28 cellular contexts compared by ENCODE assay signal in genomic region chr6:47512872-47513271, GRCh38.
"Had no signal": no experiment of that assay in that cellular context is flagged by ENCODE, and none has a peak within 500 bp of the region (broad histone marks: within the 10 kb centered on the region; RNA-seq: fewer than 3 reads in every experiment).

No MANE protein-coding gene starts in this region.

- H3K9me3 Mint-ChIP-seq: central memory CD8-positive, alpha-beta T cell had no signal

- H3K4me1 ChIP-seq: esophagus muscularis mucosa, left ventricle myocardium inferior, upper lobe of left lung had no signal

- H3K27ac Mint-ChIP-seq: activated B cell treated with CpG ODN at 0.5 μM for 24 hours; activated CD8-positive, alpha-beta T cell treated with anti-CD3 and anti-CD28 coated beads for 36 hours; activated naive CD4-positive, alpha-beta T cell treated with anti-CD3 and anti-CD28 coated beads, Interleukin-2, amount 50 U/mL, for 72 hours; activated T-cell treated with anti-CD3 and anti-CD28 coated beads, Interleukin-2, amount 50 U/mL, for 72 hours; nephron; progenitor cell of endocrine pancreas had no signal

- DNase-seq: activated B cell treated with CpG ODN at 0.5 μM for 24 hours; activated CD4-positive, alpha-beta T cell treated with anti-CD3 and anti-CD28 coated beads for 48 hours; activated CD8-positive, alpha-beta memory T cell treated with anti-CD3 and anti-CD28 coated beads, Interleukin-2, amount 50 U/mL, for 4 hours; activated CD8-positive, alpha-beta T cell treated with anti-CD3 and anti-CD28 coated beads for 36 hours; activated gamma-delta T cell; activated T-cell treated with anti-CD3 and anti-CD28 coated beads, Interleukin-2, amount 50 U/mL, for 72 hours; brain microvascular endothelial cell; cortex of kidney; effector CD4-positive, alpha-beta T cell; foreskin keratinocyte; glutamatergic neuron; hypothalamus; kidney; left ventricle myocardium inferior; mesendoderm; nucleus accumbens; right cardiac atrium; small intestine; stimulated activated CD4-positive, alpha-beta T cell treated with anti-CD3 and anti-CD28 coated beads, Interleukin-4, amount 100 ng/mL, for 24 hours; stimulated activated CD8-positive, alpha-beta memory T cell treated with anti-CD3 and anti-CD28 coated beads, Interleukin-4, amount 100 ng/mL, for 48 hours; stimulated activated naive CD8-positive, alpha-beta T cell treated with anti-CD3 and anti-CD28 coated beads, Interleukin-15, Interleukin-2, amounts not matched to agents 100 U/mL and 50 U/mL, for 24 hours; T1000; upper lobe of left lung had no signal

- H3K36me3 ChIP-seq: brain microvascular endothelial cell, upper lobe of left lung had no signal

- H3K4me1 Mint-ChIP-seq: nephron had no signal

- H3K4me3 Mint-ChIP-seq: activated B cell treated with CpG ODN at 0.5 μM for 24 hours; activated CD8-positive, alpha-beta T cell treated with anti-CD3 and anti-CD28 coated beads for 36 hours; activated T-cell treated with anti-CD3 and anti-CD28 coated beads, Interleukin-2, amount 50 U/mL, for 72 hours; central memory CD8-positive, alpha-beta T cell; nephron had no signal

- ATAC-seq: activated CD8-positive, alpha-beta T cell treated with anti-CD3 and anti-CD28 coated beads for 36 hours; activated naive CD4-positive, alpha-beta T cell treated with anti-CD3 and anti-CD28 coated beads, Interleukin-2, amount 50 U/mL, for 72 hours; activated T-cell treated with anti-CD3 and anti-CD28 coated beads, Interleukin-2, amount 50 U/mL, for 72 hours; foreskin keratinocyte; right cardiac atrium; stimulated activated naive CD8-positive, alpha-beta T cell treated with anti-CD3 and anti-CD28 coated beads, Interleukin-15, Interleukin-2, amounts not matched to agents 100 U/mL and 50 U/mL, for 24 hours had no signal

- H3K27me3 Mint-ChIP-seq: activated B cell treated with CpG ODN at 0.5 μM for 24 hours; activated CD8-positive, alpha-beta T cell treated with anti-CD3 and anti-CD28 coated beads for 36 hours; central memory CD8-positive, alpha-beta T cell; progenitor cell of endocrine pancreas had no signal

- H3K27ac ChIP-seq: brain microvascular endothelial cell, esophagus muscularis mucosa, foreskin keratinocyte, left ventricle myocardium inferior, upper lobe of left lung had no signal

- H3K27me3 ChIP-seq: brain microvascular endothelial cell, esophagus muscularis mucosa, foreskin keratinocyte, upper lobe of left lung had no signal

- FAIRE-seq: kidney, small intestine had no signal

- H3K4me3 ChIP-seq: esophagus muscularis mucosa, left ventricle myocardium inferior, upper lobe of left lung had no signal
